Comparison of ENCODE assay signal across 1 cellular context in genomic region chr1:231058416-231059109, GRCh38.
A peak's percentile ranks its signal among the peaks of the same experiment; 100 is the strongest.
TF ChIP-seq lines count a peak whose summit lies in the region.

No MANE protein-coding gene starts in this region.

TF ChIP-seq in HEK293, 187 proteins besides CTCF, POLR2A, EP300 and RAD21 (continued from another document):
- TF ChIP-seq AEBP2 (tag by site-specific recombination; IDR thresholded peaks at IDR 0.05; ENCODE audit: borderline replicate concordance) (no peak), PRDM10 (tag by site-specific recombination; IDR thresholded peaks at IDR 0.05) (peak; percentile 54)
